36 cellular contexts compared by ENCODE assay signal in genomic region chr22:32199961-32200360, GRCh38. TPM values are rescaled to one million over a fixed set of nuclear protein-coding genes. Genes with fewer than 3 reads are reported as not detected.
"Had no signal": no experiment of that assay in that cellular context is flagged by ENCODE, and none has a peak within 500 bp of the region (broad histone marks: within the 10 kb centered on the region; RNA-seq: fewer than 3 reads in every experiment).

No MANE protein-coding gene starts in this region.

- FAIRE-seq: astrocyte, TTC549 had no signal

- H3K27ac Mint-ChIP-seq: activated B cell treated with CpG ODN at 0.5 μM for 24 hours; activated CD4-positive, alpha-beta T cell treated with anti-CD3 and anti-CD28 coated beads, Interleukin-2, amount 10 ng/mL, durations not matched to agents 24 days and 14 days; activated naive CD8-positive, alpha-beta T cell; activated T-cell treated with anti-CD3 and anti-CD28 coated beads, Interleukin-2, amount 50 U/mL, for 72 hours; activated T-helper 1 cell treated with anti-CD3 and anti-CD28 coated beads, Interleukin-12 subunit alpha, Interleukin-12 subunit beta, Interleukin-2, Interleukin-4 antibody, amounts not matched to agents 30 ng/mL and 10 ng/mL and 1 ng/mL, durations not matched to agents 14 hours and 24 hours and 36 hours had no signal

- H3K4me1 Mint-ChIP-seq: activated B cell treated with CpG ODN at 0.5 μM for 24 hours had no signal

- ATAC-seq: activated T-cell treated with anti-CD3 and anti-CD28 coated beads, Interleukin-2, amount 50 U/mL, for 4 hours; activated T-cell treated with anti-CD3 and anti-CD28 coated beads, Interleukin-2, amount 50 U/mL, for 72 hours; activated T-helper 17 cell treated with anti-CD3 and anti-CD28 coated beads, Interleukin-2, amount 50 U/mL, for 72 hours; body of pancreas; T-cell had no signal

- DNase-seq: activated B cell treated with CpG ODN at 0.5 μM for 24 hours; activated CD4-positive, alpha-beta memory T cell treated with anti-CD3 and anti-CD28 coated beads for 36 hours; activated CD4-positive, alpha-beta T cell treated with anti-CD3 and anti-CD28 coated beads for 4 hours; activated CD4-positive, alpha-beta T cell treated with anti-CD3 and anti-CD28 coated beads, Interleukin-2, amount 10 ng/mL, durations not matched to agents 24 days and 14 days; activated CD4-positive, alpha-beta T cell treated with anti-CD3 and anti-CD28 coated beads, Interleukin-2, amount 50 U/mL, for 1 hour; activated CD4-positive, alpha-beta T cell treated with anti-CD3 and anti-CD28 coated beads, Interleukin-2, amount 50 U/mL, for 4 hours; activated CD4-positive, CD25-positive, alpha-beta regulatory T cell treated with anti-CD3 and anti-CD28 coated beads, Interleukin-2, amount 50 U/mL, for 72 hours; activated CD8-positive, alpha-beta memory T cell treated with anti-CD3 and anti-CD28 coated beads, Interleukin-2, amount 50 U/mL, for 4 hours; activated effector memory CD4-positive, alpha-beta T cell treated with Interleukin-2 at 50 U/mL for 16 hours; activated gamma-delta T cell; activated naive CD4-positive, alpha-beta T cell treated with anti-CD3 and anti-CD28 coated beads, Interleukin-2, amount 10 ng/mL, durations not matched to agents 7 days and 5 days; activated T-cell treated with anti-CD3 and anti-CD28 coated beads for 4 hours; activated T-cell treated with anti-CD3 and anti-CD28 coated beads, Interleukin-2, amount 50 U/mL, for 1 hour; activated T-cell treated with anti-CD3 and anti-CD28 coated beads, Interleukin-2, amount 50 U/mL, for 4 hours; activated T-cell treated with anti-CD3 and anti-CD28 coated beads, Interleukin-2, amount 50 U/mL, for 72 hours; adrenal gland; amniotic stem cell; aorta; brain microvascular endothelial cell; caudate nucleus; T-helper 2 cell; T-helper 9 cell had no signal

- H3K4me3 Mint-ChIP-seq: activated B cell treated with CpG ODN at 0.5 μM for 24 hours; activated CD4-positive, alpha-beta memory T cell treated with anti-CD3 and anti-CD28 coated beads for 36 hours; activated CD4-positive, alpha-beta T cell treated with anti-CD3 and anti-CD28 coated beads, Interleukin-2, amount 10 ng/mL, durations not matched to agents 24 days and 14 days; activated naive CD4-positive, alpha-beta T cell treated with anti-CD3 and anti-CD28 coated beads, Interleukin-2, amount 10 ng/mL, durations not matched to agents 7 days and 5 days; activated naive CD4-positive, alpha-beta T cell treated with anti-CD3 and anti-CD28 coated beads, Interleukin-2, amount 50 U/mL, for 24 hours; activated naive CD8-positive, alpha-beta T cell; activated T-cell treated with anti-CD3 and anti-CD28 coated beads, Interleukin-2, amount 50 U/mL, for 4 hours; activated T-cell treated with anti-CD3 and anti-CD28 coated beads, Interleukin-2, amount 50 U/mL, for 72 hours; activated T-helper 1 cell treated with anti-CD3 and anti-CD28 coated beads, Interleukin-12 subunit alpha, Interleukin-12 subunit beta, Interleukin-2, Interleukin-4 antibody, amounts not matched to agents 30 ng/mL and 10 ng/mL and 1 ng/mL, durations not matched to agents 14 hours and 24 hours and 36 hours; activated T-helper 17 cell treated with anti-CD3 and anti-CD28 coated beads, Interleukin-2, amount 50 U/mL, for 72 hours; central memory CD8-positive, alpha-beta T cell; T-helper 2 cell treated with Interferon-gamma antibody and Interleukin-4, amounts not matched to agents 5 μg/mL and 100 μg/mL, for 36 hours had no signal

- H3K4me3 ChIP-seq: adrenal gland, body of pancreas, breast epithelium, cardiac muscle cell had no signal

- H3K9me3 ChIP-seq: adrenal gland, body of pancreas, breast epithelium had no signal

- H3K4me1 ChIP-seq: adrenal gland had no signal

- H3K36me3 Mint-ChIP-seq: activated CD4-positive, alpha-beta memory T cell treated with anti-CD3 and anti-CD28 coated beads for 36 hours; activated naive CD4-positive, alpha-beta T cell treated with anti-CD3 and anti-CD28 coated beads, Interleukin-2, amount 10 ng/mL, durations not matched to agents 7 days and 5 days; activated naive CD4-positive, alpha-beta T cell treated with anti-CD3 and anti-CD28 coated beads, Interleukin-2, amount 50 U/mL, for 24 hours; activated naive CD8-positive, alpha-beta T cell; T-cell had no signal

- H3K27ac ChIP-seq: adrenal gland, body of pancreas, brain microvascular endothelial cell, breast epithelium, cardiac muscle cell had no signal

- H3K9me3 Mint-ChIP-seq: activated B cell treated with CpG ODN at 0.5 μM for 24 hours; activated CD4-positive, alpha-beta memory T cell treated with anti-CD3 and anti-CD28 coated beads for 36 hours; activated CD4-positive, alpha-beta T cell treated with anti-CD3 and anti-CD28 coated beads, Interleukin-2, amount 10 ng/mL, durations not matched to agents 24 days and 14 days; activated naive CD4-positive, alpha-beta T cell treated with anti-CD3 and anti-CD28 coated beads, Interleukin-2, amount 10 ng/mL, durations not matched to agents 7 days and 5 days; activated naive CD4-positive, alpha-beta T cell treated with anti-CD3 and anti-CD28 coated beads, Interleukin-2, amount 50 U/mL, for 24 hours; activated T-cell treated with anti-CD3 and anti-CD28 coated beads, Interleukin-2, amount 50 U/mL, for 4 hours; activated T-cell treated with anti-CD3 and anti-CD28 coated beads, Interleukin-2, amount 50 U/mL, for 72 hours; activated T-helper 1 cell treated with anti-CD3 and anti-CD28 coated beads, Interleukin-12 subunit alpha, Interleukin-12 subunit beta, Interleukin-2, Interleukin-4 antibody, amounts not matched to agents 30 ng/mL and 10 ng/mL and 1 ng/mL, durations not matched to agents 14 hours and 24 hours and 36 hours; activated T-helper 17 cell treated with anti-CD3 and anti-CD28 coated beads, Interleukin-2, amount 50 U/mL, for 72 hours; central memory CD8-positive, alpha-beta T cell; T-cell; T-helper 2 cell treated with Interferon-gamma antibody and Interleukin-4, amounts not matched to agents 5 μg/mL and 100 μg/mL, for 36 hours had no signal

- H3K27me3 Mint-ChIP-seq: activated T-helper 17 cell treated with anti-CD3 and anti-CD28 coated beads, Interleukin-2, amount 50 U/mL, for 72 hours had no signal

- H3K36me3 ChIP-seq: adrenal gland, brain microvascular endothelial cell, breast epithelium, cardiac muscle cell had no signal

RNA-seq across cellular contexts. Expression of gene RFPL2, which starts 4.9 kb away (rescaled TPM):
- total RNA-seq: activated B cell treated with CpG ODN at 0.5 μM for 24 hours; activated CD4-positive, alpha-beta T cell treated with anti-CD3 and anti-CD28 coated beads, Interleukin-2, amount 10 ng/mL, durations not matched to agents 24 days and 14 days; activated T-cell treated with anti-CD3 and anti-CD28 coated beads, Interleukin-2, amount 50 U/mL, for 4 hours; adrenal gland; aorta; body of pancreas had no signal

RNA-seq across cellular contexts. Expression of gene C22orf42, which starts 40.9 kb away (rescaled TPM):
- total RNA-seq: activated B cell treated with CpG ODN at 0.5 μM for 24 hours; activated CD4-positive, alpha-beta memory T cell treated with anti-CD3 and anti-CD28 coated beads for 36 hours; activated CD4-positive, alpha-beta T cell treated with anti-CD3 and anti-CD28 coated beads, Interleukin-2, amount 10 ng/mL, durations not matched to agents 24 days and 14 days; activated CD8-positive, alpha-beta memory T cell treated with anti-CD3 and anti-CD28 coated beads for 36 hours; activated T-cell treated with anti-CD3 and anti-CD28 coated beads, Interleukin-2, amount 50 U/mL, for 4 hours; activated T-cell treated with anti-CD3 and anti-CD28 coated beads, Interleukin-2, amount 50 U/mL, for 72 hours; activated T-helper 1 cell treated with anti-CD3 and anti-CD28 coated beads, Interleukin-12 subunit alpha, Interleukin-12 subunit beta, Interleukin-2, Interleukin-4 antibody, amounts not matched to agents 30 ng/mL and 10 ng/mL and 1 ng/mL, durations not matched to agents 14 hours and 24 hours and 36 hours; activated T-helper 17 cell treated with anti-CD3 and anti-CD28 coated beads, Interleukin-2, amount 50 U/mL, for 72 hours; aorta; astrocyte; breast epithelium; cardiac muscle cell; T-cell; T-helper 1 cell treated with Interleukin-12 subunit alpha and Interleukin-12 subunit beta and Interleukin-4 antibody, amounts not matched to agents 30 ng/mL and 1 ng/mL, for 36 hours had no signal

RNA-seq across cellular contexts. Expression of gene SLC5A4, which starts 55.2 kb away (rescaled TPM):
- total RNA-seq: activated B cell treated with CpG ODN at 0.5 μM for 24 hours; activated CD4-positive, alpha-beta memory T cell treated with anti-CD3 and anti-CD28 coated beads for 36 hours; activated CD4-positive, alpha-beta T cell treated with anti-CD3 and anti-CD28 coated beads, Interleukin-2, amount 10 ng/mL, durations not matched to agents 24 days and 14 days; activated CD8-positive, alpha-beta memory T cell treated with anti-CD3 and anti-CD28 coated beads for 36 hours; activated T-cell treated with anti-CD3 and anti-CD28 coated beads, Interleukin-2, amount 50 U/mL, for 4 hours; activated T-cell treated with anti-CD3 and anti-CD28 coated beads, Interleukin-2, amount 50 U/mL, for 72 hours; activated T-helper 1 cell treated with anti-CD3 and anti-CD28 coated beads, Interleukin-12 subunit alpha, Interleukin-12 subunit beta, Interleukin-2, Interleukin-4 antibody, amounts not matched to agents 30 ng/mL and 10 ng/mL and 1 ng/mL, durations not matched to agents 14 hours and 24 hours and 36 hours; activated T-helper 17 cell treated with anti-CD3 and anti-CD28 coated beads, Interleukin-2, amount 50 U/mL, for 72 hours; cardiac muscle cell; T-cell; T-helper 1 cell treated with Interleukin-12 subunit alpha and Interleukin-12 subunit beta and Interleukin-4 antibody, amounts not matched to agents 30 ng/mL and 1 ng/mL, for 36 hours had no signal
